ENCODE assay signal across 13 cellular contexts in the genomic region with DNA sequence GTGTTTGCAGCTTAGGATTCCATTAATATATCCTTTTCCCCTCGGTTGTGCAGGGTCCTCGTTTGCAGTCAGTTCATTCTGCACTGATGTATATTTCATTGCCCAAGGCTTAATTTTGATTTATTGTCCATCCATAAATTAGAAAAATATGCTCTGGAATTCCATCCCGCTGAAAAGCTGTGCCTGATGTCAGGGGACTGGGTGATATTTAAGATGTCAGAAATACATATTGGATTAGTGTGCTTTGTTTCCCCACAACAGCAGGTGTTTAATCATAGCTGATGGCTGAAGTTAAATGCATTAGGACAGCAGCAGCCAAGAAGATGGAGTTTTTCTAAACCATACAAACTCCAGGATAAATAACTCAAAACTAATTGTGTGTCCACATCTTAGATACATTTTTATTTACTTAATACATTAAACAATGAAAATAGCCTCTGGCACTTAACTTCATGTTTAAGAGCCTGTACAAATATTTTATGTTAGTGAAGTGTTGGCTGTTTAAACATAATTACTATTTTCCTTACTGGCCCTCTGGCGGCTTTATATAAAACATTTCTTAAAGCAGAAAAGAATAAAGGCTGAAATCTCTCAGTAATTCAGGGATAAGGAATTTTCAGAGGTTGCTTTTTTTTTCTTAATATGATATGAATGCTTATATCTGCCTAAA.
DNase-seq lines count a peak whose midpoint lies in the region; ATAC-seq and TF ChIP-seq lines count a peak whose summit lies in the region.
"Had no signal": no experiment of that assay in that cellular context is flagged by ENCODE, and none has a peak within 500 bp of the region (broad histone marks: within the 10 kb centered on the region; RNA-seq: fewer than 3 reads in every experiment).

No MANE protein-coding gene starts in this region.

- no peaks in the 10 kb centered on the region for H3K36me3 ChIP-seq in SJCRH30
- H3K36me3 ChIP-seq: left ventricle myocardium inferior, stomach, vagina had no signal

- H3K4me1 ChIP-seq in SJCRH30 = peaks cover 22% of the 10 kb centered on the region
- H3K4me1 ChIP-seq: left ventricle myocardium inferior, vagina had no signal

- no peaks in the 10 kb centered on the region for H3K27me3 ChIP-seq in SJCRH30
- H3K27me3 ChIP-seq: vagina had no signal

- H3K9me3 Mint-ChIP-seq in HFFc6 (no peaks in the 10 kb centered on the region), glutamatergic neuron (ENCODE audit: unreplicated experiment) (peaks cover 3% of the 10 kb centered on the region)
- H3K9me3 Mint-ChIP-seq: T-helper 2 cell treated with Interferon-gamma antibody and Interleukin-4, amounts not matched to agents 5 μg/mL and 100 μg/mL, for 36 hours had no signal

- H3K4me3 Mint-ChIP-seq in HFFc6 (no peak overlapping the region), glutamatergic neuron (ENCODE audit: unreplicated experiment) (no peak overlapping the region)
- H3K4me3 Mint-ChIP-seq: brain; T-helper 2 cell treated with Interferon-gamma antibody and Interleukin-4, amounts not matched to agents 5 μg/mL and 100 μg/mL, for 36 hours had no signal

- peak overlapping the region; percentile 36 for H3K27ac ChIP-seq in SJCRH30
- H3K27ac ChIP-seq: left ventricle myocardium inferior, stomach, vagina had no signal

- H3K36me3 Mint-ChIP-seq in HFFc6 (ENCODE audit: low read depth) (no peaks in the 10 kb centered on the region), glutamatergic neuron (ENCODE audit: unreplicated experiment) (no peaks in the 10 kb centered on the region)
- H3K36me3 Mint-ChIP-seq: brain had no signal

- H3K4me3 ChIP-seq in SJCRH30 = peak overlapping the region; percentile 16; the same call in 1 of the 2 replicates
- H3K4me3 ChIP-seq: left ventricle myocardium inferior, stomach, vagina had no signal

- no peaks in the 10 kb centered on the region for H3K9me3 ChIP-seq in SJCRH30 (replicated peaks)
- H3K9me3 ChIP-seq: left ventricle myocardium inferior, stomach, vagina had no signal

- H3K4me1 Mint-ChIP-seq in HFFc6 (ENCODE audit: low read depth) (no peaks in the 10 kb centered on the region), glutamatergic neuron (ENCODE audit: low read depth, unreplicated experiment) (no peaks in the 10 kb centered on the region)
- H3K4me1 Mint-ChIP-seq: brain had no signal

- ATAC-seq in HG02678 (IDR thresholded peaks at IDR 0.05; ENCODE audit: unreplicated experiment) = no peak
- ATAC-seq in GM21723 (IDR thresholded peaks at IDR 0.05; ENCODE audit: unreplicated experiment) = no peak

- peaks cover 33% of the 10 kb centered on the region for H3K27me3 Mint-ChIP-seq in HFFc6 (ENCODE audit: insufficient read depth)
- H3K27me3 Mint-ChIP-seq in glutamatergic neuron (ENCODE audit: unreplicated experiment) = peaks cover 2% of the 10 kb centered on the region

- TF ChIP-seq CTCF in HFFc6 (IDR thresholded peaks at IDR 0.05) (peak; percentile 40), glutamatergic neuron (IDR thresholded peaks at IDR 0.05; ENCODE audit: partially characterized antibody, unreplicated experiment) (no peak)

- H3K27ac Mint-ChIP-seq in HFFc6 = no peak overlapping the region
- no peak overlapping the region for H3K27ac Mint-ChIP-seq in glutamatergic neuron (ENCODE audit: unreplicated experiment)
- H3K27ac Mint-ChIP-seq: brain; T-helper 2 cell treated with Interferon-gamma antibody and Interleukin-4, amounts not matched to agents 5 μg/mL and 100 μg/mL, for 36 hours had no signal

- DNase-seq in HFFc6 (no peak), NCI-H2081 treated with DMSO at 0.1 percent for 48 hours (lab: John Stamatoyannopoulos, UW) (peak; percentile 21), SJCRH30 (peak; percentile 46 to 73), superior temporal gyrus (ENCODE audit: extremely low spot score) (peak; percentile 36), glutamatergic neuron (no peak)
- DNase-seq: activated naive CD4-positive, alpha-beta T cell treated with anti-CD3 and anti-CD28 coated beads, Interleukin-2, amount 50 U/mL, for 16 hours; left ventricle myocardium inferior; stomach had no signal

Comparison
In these comparisons a context has a peak if more than half of its experiments do, and no peak if none do; other contexts are left out.
1. DNase-seq: peak in NCI-H2081 treated with DMSO at 0.1 percent for 48 hours (single experiment), SJCRH30 (2 of 2) and superior temporal gyrus (single experiment); none in HFFc6 (single experiment) and glutamatergic neuron (single experiment).